In the genomic region with DNA sequence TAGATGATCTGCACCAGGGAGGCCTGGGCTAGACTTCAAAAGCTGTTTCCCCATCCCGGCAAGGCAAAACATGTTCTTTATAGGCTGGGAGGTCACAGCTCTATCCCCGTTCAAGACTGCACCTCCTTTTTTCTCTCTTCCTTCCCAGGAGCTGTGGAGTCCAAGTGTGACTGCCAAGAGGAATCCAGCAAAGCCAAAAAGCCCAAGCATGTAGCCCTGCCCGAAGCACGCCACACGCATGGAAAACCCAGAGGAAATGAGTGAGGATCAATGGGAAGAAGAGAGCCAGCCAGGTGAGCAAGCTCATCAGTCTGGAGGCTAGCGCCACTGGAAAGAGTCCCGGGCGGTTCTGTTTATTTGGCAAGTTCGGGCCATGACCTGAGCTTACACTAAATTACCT, we compare ENCODE assay signal across 19 cellular contexts.
"Had no signal": no experiment of that assay in that cellular context is flagged by ENCODE, and none has a peak within 500 bp of the region (broad histone marks: within the 10 kb centered on the region; RNA-seq: fewer than 3 reads in every experiment).

No MANE protein-coding gene starts in this region.

- H3K27ac ChIP-seq: upper lobe of right lung had no signal

- DNase-seq: activated CD4-positive, CD25-positive, alpha-beta regulatory T cell treated with anti-CD3 and anti-CD28 coated beads, Interleukin-2, amount 50 U/mL, for 72 hours; activated naive CD4-positive, alpha-beta T cell treated with Interleukin-2 at 50 U/mL for 16 hours; activated naive CD8-positive, alpha-beta T cell treated with anti-CD3 and anti-CD28 coated beads, Interleukin-2, amount 50 U/mL, for 24 hours; activated T-cell treated with anti-CD3 and anti-CD28 coated beads for 4 hours; endodermal cell; esophagus squamous epithelium; foreskin fibroblast; immature natural killer cell; mucosa of descending colon; naive thymus-derived CD4-positive, alpha-beta T cell; nucleus accumbens; posterior cingulate gyrus; stimulated activated CD4-positive, alpha-beta T cell treated with anti-CD3 and anti-CD28 coated beads, Interleukin-4, amount 100 ng/mL, for 4 hours; stimulated activated CD8-positive, alpha-beta memory T cell treated with anti-CD3 and anti-CD28 coated beads, Interleukin-4, amount 100 ng/mL, for 48 hours; stimulated activated naive CD4-positive, alpha-beta T cell treated with Interleukin-2 at 50 U/mL for 16 hours; upper lobe of right lung had no signal

- H3K4me1 ChIP-seq: upper lobe of right lung had no signal

- H3K27ac Mint-ChIP-seq: activated naive CD8-positive, alpha-beta T cell treated with anti-CD3 and anti-CD28 coated beads, Interleukin-2, amount 50 U/mL, for 24 hours; activated T-helper 17 cell treated with anti-CD3 and anti-CD28 coated beads, Interleukin-2, amount 50 U/mL, for 72 hours; endodermal cell; immature natural killer cell; memory B cell; naive thymus-derived CD4-positive, alpha-beta T cell had no signal

- H3K4me3 Mint-ChIP-seq: activated naive CD8-positive, alpha-beta T cell treated with anti-CD3 and anti-CD28 coated beads, Interleukin-2, amount 50 U/mL, for 24 hours; activated T-helper 17 cell treated with anti-CD3 and anti-CD28 coated beads, Interleukin-2, amount 50 U/mL, for 72 hours; endodermal cell; immature natural killer cell; memory B cell; naive thymus-derived CD4-positive, alpha-beta T cell had no signal

- H3K4me1 Mint-ChIP-seq: activated T-helper 17 cell treated with anti-CD3 and anti-CD28 coated beads, Interleukin-2, amount 50 U/mL, for 72 hours; immature natural killer cell had no signal

- H3K4me3 ChIP-seq: esophagus squamous epithelium, mucosa of descending colon, smooth muscle cell, upper lobe of right lung had no signal

- ATAC-seq: activated naive CD8-positive, alpha-beta T cell treated with anti-CD3 and anti-CD28 coated beads, Interleukin-2, amount 50 U/mL, for 24 hours; activated T-helper 17 cell treated with anti-CD3 and anti-CD28 coated beads, Interleukin-2, amount 50 U/mL, for 72 hours; mucosa of descending colon; naive thymus-derived CD4-positive, alpha-beta T cell; upper lobe of right lung had no signal

- H3K27me3 ChIP-seq: esophagus squamous epithelium, upper lobe of right lung had no signal

- H3K36me3 ChIP-seq: esophagus squamous epithelium, upper lobe of right lung had no signal

- H3K27me3 Mint-ChIP-seq: activated naive CD8-positive, alpha-beta T cell treated with anti-CD3 and anti-CD28 coated beads, Interleukin-2, amount 50 U/mL, for 24 hours had no signal

- H3K9me3 ChIP-seq: esophagus squamous epithelium, mucosa of descending colon, upper lobe of right lung had no signal

- H3K36me3 Mint-ChIP-seq: immature natural killer cell; memory B cell; naive thymus-derived CD4-positive, alpha-beta T cell had no signal
